10 cellular contexts compared by ENCODE assay signal in the genomic region with DNA sequence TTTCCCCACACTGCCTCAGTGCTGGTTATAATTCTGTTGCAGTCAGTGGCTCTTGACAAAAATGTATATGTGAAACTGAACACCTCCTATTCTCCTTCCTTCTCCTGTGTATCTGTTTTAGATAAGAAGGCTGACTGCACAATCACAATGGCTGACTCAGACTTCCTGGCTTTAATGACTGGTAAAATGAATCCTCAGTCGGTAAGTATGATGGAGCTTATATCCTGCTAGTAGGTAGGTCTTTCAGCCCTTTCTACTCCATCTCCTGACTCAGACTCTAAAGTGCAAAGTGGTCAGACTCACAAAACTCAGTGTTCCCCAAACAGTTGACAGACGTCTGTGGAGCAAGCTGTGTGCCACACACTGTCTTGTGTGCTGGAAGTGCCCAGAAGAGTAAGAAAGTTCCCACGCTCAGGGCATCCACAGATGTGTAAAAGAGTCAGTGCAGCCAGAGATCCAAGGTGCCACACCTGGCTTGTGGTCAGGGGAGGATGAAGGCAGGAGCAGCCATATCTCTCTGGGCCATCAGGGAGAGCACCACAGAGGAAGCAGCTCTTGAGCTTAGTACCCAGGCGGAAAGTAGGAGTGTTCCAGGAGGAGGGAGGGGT. TPM values are rescaled to one million over a fixed set of nuclear protein-coding genes. Genes with fewer than 3 reads are reported as not detected.
DNase-seq lines count a peak whose midpoint lies in the region; ATAC-seq and TF ChIP-seq lines count a peak whose summit lies in the region.
"Had no signal": no experiment of that assay in that cellular context is flagged by ENCODE, and none has a peak within 500 bp of the region (broad histone marks: within the 10 kb centered on the region; RNA-seq: fewer than 3 reads in every experiment).

No MANE protein-coding gene starts in this region.

- H3K4me3 ChIP-seq in muscle layer of colon (ENCODE audit: low read depth in 1 of 2, low read length in 2 of 2): no peak overlapping the region

- CTCF ChIA-PET in Calu3 (lab: Charles Lee): interaction anchor here (0.6 kb wide), 1 partner anchor 495 kb away, joined by 6 read pairs; a partner anchor contains a TSS

- intact Hi-C loops in sciatic nerve (cut with DNase I) (no loop called here), Calu3 (cut with micrococcal nuclease; ENCODE audit: unreplicated experiment) (no loop called here)

- H3K27me3 Mint-ChIP-seq in brain (no peaks in the 10 kb centered on the region), Calu3 (ENCODE audit: unreplicated experiment) (no peaks in the 10 kb centered on the region)

- no peaks in the 10 kb centered on the region for H3K27me3 ChIP-seq in muscle layer of colon (ENCODE audit: control insufficient read depth in 1 of 2, insufficient read depth in 2 of 2, low read length in 2 of 2)

- no peak for TF ChIP-seq CTCF in brain (conservative IDR thresholded peaks at IDR 0.05)
- no peak for TF ChIP-seq CTCF in Calu3 (IDR thresholded peaks at IDR 0.05; ENCODE audit: unreplicated experiment)

- peaks cover 12% of the 10 kb centered on the region for H3K36me3 Mint-ChIP-seq in brain
- H3K36me3 Mint-ChIP-seq in Calu3 (ENCODE audit: insufficient read depth, unreplicated experiment): no peaks in the 10 kb centered on the region

- H3K9ac ChIP-seq in muscle layer of colon (ENCODE audit: low read length): no peak overlapping the region

- peak overlapping the region in 3 of 5 experiments; percentile 44 to 72 (median 69) for H3K27ac Mint-ChIP-seq in brain
- H3K27ac Mint-ChIP-seq in Calu3 (ENCODE audit: unreplicated experiment): no peak overlapping the region

- peak overlapping the region; percentile 43 for H3K27ac ChIP-seq in muscle layer of colon (ENCODE audit: low read depth, low read length)

- no TSS peak for BruUV-seq in Calu3 (replicated peaks; lab: Mats Ljungman, UMichigan)

- no peak for ATAC-seq in sciatic nerve

- H3K4me1 Mint-ChIP-seq in brain: peaks cover 58% of the 10 kb centered on the region
- peaks cover 12% of the 10 kb centered on the region for H3K4me1 Mint-ChIP-seq in Calu3 (ENCODE audit: low read depth, unreplicated experiment)

- H3K9me3 ChIP-seq in muscle layer of colon (ENCODE audit: low read length): no peaks in the 10 kb centered on the region

- H3K4me3 Mint-ChIP-seq in brain (no peak overlapping the region), Calu3 (ENCODE audit: low read depth, unreplicated experiment) (no peak overlapping the region)

- H3K4me1 ChIP-seq in muscle layer of colon (ENCODE audit: insufficient read depth, low read length): peaks cover 60% of the 10 kb centered on the region

- peak; percentile 28 for DNase-seq in GM03348 (ENCODE audit: low spot score)
- DNase-seq in NCI-H146 treated with DMSO at 0.1 percent for 48 hours (lab: John Stamatoyannopoulos, UW; ENCODE audit: unreplicated experiment): peak; percentile 79
- no peak for DNase-seq in sciatic nerve (ENCODE audit: low spot score)
- no peak for DNase-seq in T-helper 2 cell
- no peak for DNase-seq in COR-L47 (lab: John Stamatoyannopoulos, UW)
- no peak for DNase-seq in Calu3
- DNase-seq: activated effector memory CD4-positive, alpha-beta T cell treated with Interleukin-2 at 50 U/mL for 16 hours; left colon had no signal

- no peaks in the 10 kb centered on the region for H3K9me3 Mint-ChIP-seq in brain
- no peaks in the 10 kb centered on the region for H3K9me3 Mint-ChIP-seq in Calu3 (ENCODE audit: low read depth, unreplicated experiment)

- H3K36me3 ChIP-seq in muscle layer of colon (ENCODE audit: insufficient read depth, low read length): peaks cover 15% of the 10 kb centered on the region

RNA-seq across cellular contexts. Expression of a gene that starts 14.2 kb away (rescaled TPM):
- 3.6 TPM for polyA plus RNA-seq in brain (ENCODE audit: insufficient read depth, low read depth, low replicate concordance)
- total RNA-seq in sciatic nerve: 222 TPM
- total RNA-seq in Calu3 (2022): not detected in 2 replicates

Comparison
In these comparisons a context has a peak if more than half of its experiments do, and no peak if none do; other contexts are left out.
1. DNase-seq: peak in GM03348 (single experiment) and NCI-H146 treated with DMSO at 0.1 percent for 48 hours (single experiment); none in sciatic nerve (single experiment), T-helper 2 cell (0 of 5), COR-L47 (single experiment) and Calu3 (single experiment).
2. RNA of a gene that starts 14.2 kb away (total RNA-seq): 222 TPM in sciatic nerve (single experiment); not detected in Calu3; every median in the first group is over 100 times any median in the second.